ENCODE assay signal across 2 cellular contexts in genomic region chrX:111854778-111855490, GRCh38.
TF ChIP-seq lines count a peak whose summit lies in the region.

No MANE protein-coding gene starts in this region.

TF ChIP-seq in GM12878, 131 proteins besides CTCF, POLR2A, EP300 and RAD21:
- TF ChIP-seq CEBPZ (IDR thresholded peaks at IDR 0.05; ENCODE audit: low read depth, low read length) (no peak), CREM (IDR thresholded peaks at IDR 0.05; ENCODE audit: low read depth) (no peak), TCF7 (IDR thresholded peaks at IDR 0.05; ENCODE audit: borderline replicate concordance) (no peak), USF1 (IDR thresholded peaks at IDR 0.05; ENCODE audit: borderline replicate concordance, extremely low read length, insufficient read depth, low read depth, low read length) (peak; percentile 10), RBBP5 (conservative IDR thresholded peaks at IDR 0.05) (no peak)

TF ChIP-seq in HepG2, 621 proteins besides CTCF, POLR2A, EP300 and RAD21 (continued from another document):
- TF ChIP-seq THAP9 (CRISPR knock-in tag; IDR thresholded peaks at IDR 0.05; ENCODE audit: borderline replicate concordance) (no peak), THAP11 (CRISPR knock-in tag; IDR thresholded peaks at IDR 0.05) (peak; percentile 81), MED8 (CRISPR knock-in tag; IDR thresholded peaks at IDR 0.05; ENCODE audit: insufficient replicate concordance) (no peak)
